In the genomic region with DNA sequence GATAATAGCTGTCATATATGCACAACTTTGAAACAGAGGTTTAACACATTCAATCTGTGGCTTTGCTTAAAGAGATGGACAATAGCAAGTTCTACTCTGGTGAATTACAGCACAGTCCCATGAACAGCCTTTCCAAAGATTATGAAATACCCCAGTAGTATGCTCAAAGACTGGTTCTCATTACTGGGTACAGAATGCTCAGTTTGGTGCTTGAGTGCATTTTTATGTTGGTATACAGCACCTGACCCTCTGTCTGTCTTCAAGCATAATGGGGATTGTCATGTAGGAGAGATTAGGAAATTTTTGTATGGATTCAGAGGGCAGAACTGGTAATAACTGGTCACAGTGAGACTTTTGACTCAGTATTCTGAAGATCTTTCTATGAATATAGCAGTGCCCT, we compare ENCODE assay signal across 27 cellular contexts.
"Had no signal": no experiment of that assay in that cellular context is flagged by ENCODE, and none has a peak within 500 bp of the region (broad histone marks: within the 10 kb centered on the region; RNA-seq: fewer than 3 reads in every experiment).

No MANE protein-coding gene starts in this region.

- H3K4me3 ChIP-seq: adrenal gland, ascending aorta, cardiac muscle cell, coronary artery, dorsolateral prefrontal cortex, heart left ventricle, lung, mucosa of descending colon, right lobe of liver, suprapubic skin, tibial nerve had no signal

- DNase-seq: activated B cell treated with CpG ODN at 0.5 μM for 24 hours; activated CD4-positive, alpha-beta T cell treated with anti-CD3 and anti-CD28 coated beads, Interleukin-2, amount 50 U/mL, for 1 hour; activated CD8-positive, alpha-beta T cell treated with anti-CD3 and anti-CD28 coated beads for 36 hours; activated naive CD4-positive, alpha-beta T cell; activated T-cell treated with anti-CD3 and anti-CD28 coated beads, Interleukin-2, amount 50 U/mL, for 4 hours; adrenal gland; dorsolateral prefrontal cortex; effector memory CD4-positive, alpha-beta T cell; foreskin keratinocyte; heart left ventricle; hypothalamus; kidney glomerular epithelial cell; mucosa of descending colon; right lobe of liver; small intestine; stimulated activated CD4-positive, alpha-beta T cell treated with anti-CD3 and anti-CD28 coated beads, Interleukin-1b, Interleukin-23, amount 100 ng/mL, for 48 hours; stimulated activated naive B cell treated with anti-CD40 and anti-IgM and Interleukin-4, amounts not matched to agents 10 μg/mL and 1 μg/mL and 100 μg/mL, for 72 hours; T-helper 1 cell had no signal

- H3K27ac ChIP-seq: adrenal gland, ascending aorta, cardiac muscle cell, coronary artery, dorsolateral prefrontal cortex, foreskin keratinocyte, heart left ventricle, right lobe of liver, tibial nerve had no signal

- H3K36me3 ChIP-seq: adrenal gland, ascending aorta, cardiac muscle cell, heart left ventricle, right lobe of liver, suprapubic skin, tibial nerve had no signal

- H3K9me3 ChIP-seq: adrenal gland, ascending aorta, heart left ventricle, mucosa of descending colon, right lobe of liver, suprapubic skin, tibial nerve had no signal

- H3K4me1 ChIP-seq: adrenal gland, ascending aorta, heart left ventricle, right lobe of liver, suprapubic skin, tibial nerve had no signal

- ATAC-seq: activated CD8-positive, alpha-beta T cell treated with anti-CD3 and anti-CD28 coated beads for 36 hours; activated T-cell treated with anti-CD3 and anti-CD28 coated beads, Interleukin-2, amount 50 U/mL, for 4 hours; activated T-helper 17 cell treated with anti-CD3 and anti-CD28 coated beads, Interleukin-2, amount 50 U/mL, for 72 hours; foreskin keratinocyte; heart left ventricle; left lobe of liver; mucosa of descending colon; natural killer cell treated with Interleukin-12 subunit alpha and Interleukin-12 subunit beta and Interleukin-15 and Interleukin-18, amount 100 ng/mL, for 72 hours; right lobe of liver; stimulated activated naive B cell treated with anti-CD40 and anti-IgM and Interleukin-4, amounts not matched to agents 10 μg/mL and 1 μg/mL and 100 μg/mL, for 72 hours had no signal

- H3K27me3 ChIP-seq: adrenal gland, ascending aorta, dorsolateral prefrontal cortex, foreskin keratinocyte, heart left ventricle, right lobe of liver, suprapubic skin, tibial nerve had no signal
